Comparison of ENCODE assay signal across 9 cellular contexts in genomic region chr6:20542927-20543602, GRCh38. TPM values are rescaled to one million over a fixed set of nuclear protein-coding genes. Genes with fewer than 3 reads are reported as not detected.
DNase-seq lines count a peak whose midpoint lies in the region; ATAC-seq, FAIRE-seq and TF ChIP-seq lines count a peak whose summit lies in the region.
"Had no signal": no experiment of that assay in that cellular context is flagged by ENCODE, and none has a peak within 500 bp of the region (broad histone marks: within the 10 kb centered on the region; RNA-seq: fewer than 3 reads in every experiment).

No MANE protein-coding gene starts in this region.

- DNase-seq in activated CD4-positive, alpha-beta T cell treated with anti-CD3 and anti-CD28 coated beads, Interleukin-2, amount 10 ng/mL, durations not matched to agents 24 days and 14 days, result peak; percentile 82
- no peak for DNase-seq in activated CD4-positive, alpha-beta T cell treated with anti-CD3 and anti-CD28 coated beads for 1 hour
- DNase-seq in NCI-H2029 (lab: John Stamatoyannopoulos, UW) (peak; percentile 93), cardiac fibroblast (ENCODE audit: low read depth in 2 of 2) (peak; percentile 87 to 97), NCI-H82 treated with DMSO at 0.1 percent for 48 hours (lab: John Stamatoyannopoulos, UW; ENCODE audit: unreplicated experiment) (no peak), small intestine (no peak)
- DNase-seq in activated CD4-positive, CD25-positive, alpha-beta regulatory T cell (lab: John Stamatoyannopoulos, UW), result no peak

- H3K27ac ChIP-seq in small intestine (ENCODE audit: low read depth in 1 of 2, low read length in 1 of 2), result no peak overlapping the region
- H3K27ac ChIP-seq: BLaER1 treated with 17β-estradiol and CSF1 and Interleukin-3, amounts not matched to agents 10 nM and 100 nM had no signal

- H3K4me3 ChIP-seq in cardiac fibroblast (replicated peaks in 1 of 2; ENCODE audit: low read depth in 2 of 2, low read length in 2 of 2), result no peak overlapping the region
- no peak overlapping the region for H3K4me3 ChIP-seq in small intestine (ENCODE audit: low read depth in 1 of 2, low read length in 2 of 2)
- H3K4me3 ChIP-seq: BLaER1 treated with 17β-estradiol and CSF1 and Interleukin-3, amounts not matched to agents 10 nM and 100 nM had no signal

- H3K27me3 ChIP-seq in small intestine (ENCODE audit: control insufficient read depth in 2 of 2, insufficient read depth in 2 of 2, low read length in 2 of 2), result no peaks in the 10 kb centered on the region
- H3K27me3 ChIP-seq: BLaER1 treated with 17β-estradiol and CSF1 and Interleukin-3, amounts not matched to agents 10 nM and 100 nM had no signal

- H3K9me3 ChIP-seq in small intestine (ENCODE audit: control insufficient read depth, low read depth), result no peaks in the 10 kb centered on the region

- no peaks in the 10 kb centered on the region for H3K9me3 Mint-ChIP-seq in activated CD4-positive, alpha-beta T cell treated with anti-CD3 and anti-CD28 coated beads, Interleukin-2, amount 10 ng/mL, durations not matched to agents 24 days and 14 days

- WGBS in small intestine, 3 donors, result 40 to 72% (median 68%) methylated on average over 2 of the region's 2 CpGs

- intact Hi-C loops in activated CD4-positive, alpha-beta T cell treated with anti-CD3 and anti-CD28 coated beads, Interleukin-2, amount 10 ng/mL, durations not matched to agents 24 days and 14 days (cut with micrococcal nuclease), result loop anchor here (1.0 to 2.0 kb wide), 6 partner anchors 9 to 896 kb away; partner anchors contain the start of gene CDKAL1

- no peaks in the 10 kb centered on the region for H3K27me3 Mint-ChIP-seq in activated CD4-positive, alpha-beta T cell treated with anti-CD3 and anti-CD28 coated beads, Interleukin-2, amount 10 ng/mL, durations not matched to agents 24 days and 14 days

- H3K4me1 Mint-ChIP-seq in activated CD4-positive, alpha-beta T cell treated with anti-CD3 and anti-CD28 coated beads, Interleukin-2, amount 10 ng/mL, durations not matched to agents 24 days and 14 days, result peaks cover 43% of the 10 kb centered on the region

- H3K4me3 Mint-ChIP-seq in activated CD4-positive, alpha-beta T cell treated with anti-CD3 and anti-CD28 coated beads, Interleukin-2, amount 10 ng/mL, durations not matched to agents 24 days and 14 days, result peak overlapping the region; percentile 38

- peaks cover 0 to 4% of the 10 kb centered on the region in 2 donors for H3K4me1 ChIP-seq in small intestine (ENCODE audit: control insufficient read depth in 2 of 2, insufficient read depth in 1 of 2, low read depth in 1 of 2, low read length in 1 of 2)

- TF ChIP-seq CTCF in cardiac fibroblast (IDR thresholded peaks at IDR 0.05; ENCODE audit: low read depth, low read length), result no peak

- peaks cover 47% of the 10 kb centered on the region for H3K36me3 Mint-ChIP-seq in activated CD4-positive, alpha-beta T cell treated with anti-CD3 and anti-CD28 coated beads, Interleukin-2, amount 10 ng/mL, durations not matched to agents 24 days and 14 days (ENCODE audit: low read depth)

- no peak for FAIRE-seq in small intestine (lab: Jason Lieb, UNC)

- peak; percentile 99 for ATAC-seq in HG02678 (IDR thresholded peaks at IDR 0.05; ENCODE audit: unreplicated experiment)

- peak overlapping the region; percentile 88 for H3K27ac Mint-ChIP-seq in activated CD4-positive, alpha-beta T cell treated with anti-CD3 and anti-CD28 coated beads, Interleukin-2, amount 10 ng/mL, durations not matched to agents 24 days and 14 days

- peaks cover 0 to 2% of the 10 kb centered on the region in 2 donors for H3K36me3 ChIP-seq in small intestine (ENCODE audit: control insufficient read depth in 2 of 2, insufficient read depth in 2 of 2, low read length in 2 of 2)

RNA-seq across cellular contexts. Expression of gene CDKAL1, which starts 8.8 kb away (rescaled TPM):
- 28.5 and 29.1 TPM in 2 replicates for total RNA-seq in activated CD4-positive, alpha-beta T cell treated with anti-CD3 and anti-CD28 coated beads, Interleukin-2, amount 10 ng/mL, durations not matched to agents 24 days and 14 days
- 1 to 10 TPM; 2.4 to 5.5 (median 2.7) TPM for polyA plus RNA-seq in small intestine

Comparison
In these comparisons a context has a peak if more than half of its experiments do, and no peak if none do; other contexts are left out.
1. DNase-seq: peak in activated CD4-positive, alpha-beta T cell treated with anti-CD3 and anti-CD28 coated beads, Interleukin-2, amount 10 ng/mL, durations not matched to agents 24 days and 14 days (single experiment), NCI-H2029 (single experiment) and cardiac fibroblast (2 of 2); none in activated CD4-positive, alpha-beta T cell treated with anti-CD3 and anti-CD28 coated beads for 1 hour (single experiment), NCI-H82 treated with DMSO at 0.1 percent for 48 hours (single experiment), small intestine (single experiment) and activated CD4-positive, CD25-positive, alpha-beta regulatory T cell (0 of 4).